Comparison of ENCODE assay signal across 8 cellular contexts in the genomic region with DNA sequence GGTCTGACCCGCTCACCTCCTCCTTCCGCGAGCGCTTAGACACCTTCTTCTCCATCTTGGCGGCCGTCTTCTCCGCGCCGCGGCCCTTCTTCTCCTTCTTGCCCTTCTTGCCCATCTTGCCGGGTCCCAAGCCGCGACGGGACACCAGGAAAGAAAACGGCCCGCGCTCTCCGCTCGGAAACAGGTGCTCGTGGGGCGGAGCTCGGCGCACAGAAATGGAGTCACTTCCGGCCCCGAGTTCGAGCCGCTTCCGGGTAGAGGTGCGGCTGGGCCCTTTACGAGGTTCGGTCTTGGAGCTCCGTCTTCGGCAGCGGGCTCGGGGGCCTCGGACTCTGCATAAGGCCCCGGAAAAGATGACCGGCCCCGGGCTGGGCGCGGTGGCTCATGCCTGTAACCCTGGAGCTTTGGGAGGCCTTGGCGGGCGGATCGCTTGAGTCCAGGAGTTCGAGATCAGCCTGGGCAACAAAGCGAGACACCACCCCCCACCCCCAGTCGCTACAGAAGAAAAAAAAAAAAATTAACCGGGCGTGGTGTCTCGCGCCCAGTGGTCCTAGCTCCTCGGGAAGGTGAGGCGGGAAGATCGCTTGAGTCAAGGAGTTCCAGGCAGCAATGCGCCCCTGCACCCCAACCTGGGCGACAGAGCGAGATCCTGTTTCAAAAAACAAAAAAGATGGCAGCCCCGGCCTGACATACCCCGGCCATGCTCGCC. TPM values are rescaled to one million over a fixed set of nuclear protein-coding genes. Genes with fewer than 3 reads are reported as not detected.
DNase-seq lines count a peak whose midpoint lies in the region; ATAC-seq and TF ChIP-seq lines count a peak whose summit lies in the region.

A gene (minus strand): TSS at position 211 of the 709 bp plus-strand sequence. CDS start 96 bp downstream, at position 115.

- TSS peak; percentile 87 for BruUV-seq in PC-3 (replicated peaks; lab: Mats Ljungman, UMichigan)

- H3K79me2 ChIP-seq in PC-3 (ENCODE audit: low read length): peaks cover 49% of the 10 kb centered on the region

- H3K4me1 ChIP-seq in PC-3 (ENCODE audit: insufficient read depth, low read length) (0 out of 2 replicates have a peak, but pooled peaks cover 4% of the 10 kb centered on the region), mucosa of descending colon (ENCODE audit: low read depth) (peaks cover 12% of the 10 kb centered on the region)

- H4K20me1 ChIP-seq in PC-3 (ENCODE audit: low read length): no peaks in the 10 kb centered on the region

- ATAC-seq in GM19351 (IDR thresholded peaks at IDR 0.05; ENCODE audit: unreplicated experiment): peak; percentile 85
- ATAC-seq in PC-3: peak; percentile 74
- ATAC-seq in mucosa of descending colon: peak; percentile 85

- no peaks in the 10 kb centered on the region for H3K27me3 ChIP-seq in HL-60 (ENCODE audit: insufficient read depth, poor library complexity, severe bottlenecking)
- H3K27me3 ChIP-seq in PC-3 (ENCODE audit: low read length): no peaks in the 10 kb centered on the region

- peaks cover 0 to 2% (median 0%) of the 10 kb centered on the region in 7 donors for H3K9me3 Mint-ChIP-seq in CD14-positive monocyte

- CTCF ChIA-PET in PC-3 (lab: Charles Lee): interaction anchor here (0.5 to 0.6 kb wide), 2 partner anchors 13 to 804 kb away, joined by 3 to 9 read pairs; no protein-coding TSS in a partner anchor

- H2AFZ ChIP-seq in PC-3 (ENCODE audit: low read length): peak within 1 kb of the TSS; percentile 81

- H3K9ac ChIP-seq in PC-3 (ENCODE audit: low read length): peak within 1 kb of the TSS; percentile 94

- no peaks in the 10 kb centered on the region for H3K9me2 ChIP-seq in PC-3 (replicated peaks; ENCODE audit: low read length)

- H3K4me1 Mint-ChIP-seq in CD14-positive monocyte: peaks cover 22% of the 10 kb centered on the region

- peak within 1 kb of the TSS; percentile 82 for H3K4me3 ChIP-seq in HL-60 (replicated peaks; ENCODE audit: insufficient read depth, low read length)
- peak within 1 kb of the TSS; percentile 99 for H3K4me3 ChIP-seq in PC-3 (ENCODE audit: low read length)
- H3K4me3 ChIP-seq in mucosa of descending colon: peak within 1 kb of the TSS; percentile 85

- TF ChIP-seq CTCF in CD14-positive monocyte (IDR thresholded peaks at IDR 0.05) (no peak), HL-60 (IDR thresholded peaks at IDR 0.05; ENCODE audit: insufficient read depth, low read length) (no peak), PC-3 (conservative IDR thresholded peaks at IDR 0.05; ENCODE audit: low read depth, low read length) (no peak), mucosa of descending colon (IDR thresholded peaks at IDR 0.05) (no peak)

- H3K27ac Mint-ChIP-seq in CD14-positive monocyte: peak within 1 kb of the TSS; percentile 96 to 99 (median 97)

- DNase-seq in CD14-positive monocyte (ENCODE audit: low spot score) (peak; percentile 84), HL-60 (ENCODE audit: low read depth in 1 of 2, low spot score in 1 of 2) (peak; percentile 56 to 77), PC-3 (peak; percentile 75), activated T-cell treated with anti-CD3 and anti-CD28 coated beads for 4 hours (peak; percentile 85), epithelial cell of prostate (ENCODE audit: low read depth, low spot score) (peak; percentile 50), mucosa of descending colon (peak; percentile 94 to 96 (median 94))
- peak; percentile 72 to 79 for DNase-seq in stimulated activated CD8-positive, alpha-beta memory T cell treated with anti-CD3 and anti-CD28 coated beads, Interleukin-4, amount 100 ng/mL, for 1 hour (ENCODE audit: low read depth in 2 of 2, low spot score in 1 of 2)

- POLR2A ChIA-PET in PC-3 (lab: Charles Lee; ENCODE audit: unreplicated experiment): interaction anchor here (0.6 kb wide), 1 partner anchor 8 kb away, joined by 4 read pairs; no protein-coding TSS in a partner anchor

- H3K36me3 ChIP-seq in PC-3 (ENCODE audit: low read depth, low read length): peaks cover 8% of the 10 kb centered on the region
- no peaks in the 10 kb centered on the region for H3K36me3 ChIP-seq in mucosa of descending colon (ENCODE audit: low read depth)

- no peaks in the 10 kb centered on the region for H3F3A ChIP-seq in PC-3 (ENCODE audit: low read length, unreplicated experiment)

- intact Hi-C loops in CD14-positive monocyte (cut with micrococcal nuclease): loop anchor here (5.0 kb wide), 1 partner anchor 806 kb away; a partner anchor contains a TSS
- intact Hi-C loops in PC-3 (cut with micrococcal nuclease): no loop called here
- intact Hi-C loops in mucosa of descending colon (cut with DNase I, micrococcal nuclease): no loop called here

- H3K36me3 Mint-ChIP-seq in CD14-positive monocyte: peaks cover 23 to 29% of the 10 kb centered on the region in 2 donors

- H3K27me3 Mint-ChIP-seq in CD14-positive monocyte (ENCODE audit: low read depth in 3 of 3): peaks cover 0 to 10% (median under 1%) of the 10 kb centered on the region in 3 donors

- H3K9me3 ChIP-seq in PC-3 (ENCODE audit: low read length) (no peaks in the 10 kb centered on the region), mucosa of descending colon (no peaks in the 10 kb centered on the region)

- peak within 1 kb of the TSS; percentile 100 for H3K4me3 Mint-ChIP-seq in CD14-positive monocyte

- H3K27ac ChIP-seq in HL-60 (replicated peaks) (peak within 1 kb of the TSS; percentile 85), PC-3 (ENCODE audit: low read length) (peak within 1 kb of the TSS; percentile 18; the same call in 1 of the 2 replicates), epithelial cell of prostate (peak within 1 kb of the TSS; percentile 71)

- peak within 1 kb of the TSS; percentile 95 for H3K4me2 ChIP-seq in PC-3 (ENCODE audit: low read length)

RNA-seq across cellular contexts. Expression of the gene that starts here (rescaled TPM):
- polyA plus RNA-seq in CD14-positive monocyte: 10 to 100 TPM; 11.2 to 12.6 TPM
- total RNA-seq in PC-3 (2014; rRNA removed): 36.3 and 68.2 TPM in 2 replicates
- total RNA-seq in mucosa of descending colon: 10 to 100 TPM; 41.6 to 67.7 (median 46.4) TPM

Comparison
In these comparisons a context has a peak if more than half of its experiments do, and no peak if none do; other contexts are left out.
1. Peak in every context shown above with its lines: DNase-seq, ATAC-seq, H3K4me3 ChIP-seq and H3K27ac ChIP-seq.
2. H3K27ac ChIP-seq: peak in every context shown above with its lines; median percentile 85 in HL-60; 71 in epithelial cell of prostate; 18 in PC-3.
3. intact Hi-C loops: an anchor here in CD14-positive monocyte (5.0 kb wide); none called in PC-3 and mucosa of descending colon.